Comparison of ENCODE assay signal across 23 cellular contexts in the genomic region with DNA sequence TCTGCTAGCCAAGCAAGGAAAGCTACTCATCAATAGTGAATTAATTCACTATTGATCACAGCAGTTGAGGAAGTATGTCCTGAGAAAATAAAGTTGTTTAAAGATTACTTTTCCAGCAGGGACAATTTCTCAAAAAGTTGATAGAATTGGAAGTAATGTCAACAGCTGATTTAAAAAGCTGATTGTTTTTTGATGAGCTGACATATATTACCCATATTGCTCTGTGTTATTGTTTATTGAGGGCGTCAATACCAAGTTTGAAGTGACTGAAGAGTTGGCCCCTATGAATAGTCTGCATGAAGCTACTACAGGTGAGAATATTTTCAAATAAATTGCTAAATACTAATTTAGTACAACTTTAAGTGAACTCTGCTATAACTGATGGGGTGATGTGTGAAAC.
"Had no signal": no experiment of that assay in that cellular context is flagged by ENCODE, and none has a peak within 500 bp of the region (broad histone marks: within the 10 kb centered on the region; RNA-seq: fewer than 3 reads in every experiment).

No MANE protein-coding gene starts in this region.

- ATAC-seq: foreskin keratinocyte; gastroesophageal sphincter; heart left ventricle; left cardiac atrium; left lung; left ventricle myocardium superior; lower lobe of right lung; mucosa of descending colon; naive thymus-derived CD4-positive, alpha-beta T cell had no signal

- H3K4me1 ChIP-seq: esophagus muscularis mucosa, foreskin keratinocyte, gastroesophageal sphincter, left lung, lower lobe of right lung had no signal

- H3K27ac ChIP-seq: coronary artery, dorsolateral prefrontal cortex, esophagus muscularis mucosa, foreskin keratinocyte, gastroesophageal sphincter, heart left ventricle, hepatocyte, left lung, lower lobe of right lung had no signal

- FAIRE-seq: colon, endothelial cell of umbilical vein, frontal cortex had no signal

- H3K4me2 ChIP-seq: hepatocyte had no signal

- H3K9me3 ChIP-seq: esophagus muscularis mucosa, gastroesophageal sphincter, heart left ventricle, left lung, lower lobe of right lung, mucosa of descending colon had no signal

- H3K79me2 ChIP-seq: hepatocyte had no signal

- H3K4me3 ChIP-seq: coronary artery, dorsolateral prefrontal cortex, esophagus muscularis mucosa, gastroesophageal sphincter, heart left ventricle, hepatocyte, left lung, lower lobe of right lung, mucosa of descending colon had no signal

- H2AFZ ChIP-seq: hepatocyte had no signal

- DNase-seq: dermis blood vessel endothelial cell; dorsolateral prefrontal cortex; effector CD4-positive, alpha-beta T cell; effector memory CD4-positive, alpha-beta T cell; heart left ventricle; hypothalamus; immature natural killer cell; islet precursor cell; left cardiac atrium; left lung; left ventricle myocardium superior; lower lobe of right lung; mesenchymal stem cell; mucosa of descending colon; naive thymus-derived CD4-positive, alpha-beta T cell had no signal

- H3K27me3 ChIP-seq: dorsolateral prefrontal cortex, esophagus muscularis mucosa, foreskin keratinocyte, gastroesophageal sphincter, heart left ventricle, hepatocyte, left lung had no signal
